In the genomic region with DNA sequence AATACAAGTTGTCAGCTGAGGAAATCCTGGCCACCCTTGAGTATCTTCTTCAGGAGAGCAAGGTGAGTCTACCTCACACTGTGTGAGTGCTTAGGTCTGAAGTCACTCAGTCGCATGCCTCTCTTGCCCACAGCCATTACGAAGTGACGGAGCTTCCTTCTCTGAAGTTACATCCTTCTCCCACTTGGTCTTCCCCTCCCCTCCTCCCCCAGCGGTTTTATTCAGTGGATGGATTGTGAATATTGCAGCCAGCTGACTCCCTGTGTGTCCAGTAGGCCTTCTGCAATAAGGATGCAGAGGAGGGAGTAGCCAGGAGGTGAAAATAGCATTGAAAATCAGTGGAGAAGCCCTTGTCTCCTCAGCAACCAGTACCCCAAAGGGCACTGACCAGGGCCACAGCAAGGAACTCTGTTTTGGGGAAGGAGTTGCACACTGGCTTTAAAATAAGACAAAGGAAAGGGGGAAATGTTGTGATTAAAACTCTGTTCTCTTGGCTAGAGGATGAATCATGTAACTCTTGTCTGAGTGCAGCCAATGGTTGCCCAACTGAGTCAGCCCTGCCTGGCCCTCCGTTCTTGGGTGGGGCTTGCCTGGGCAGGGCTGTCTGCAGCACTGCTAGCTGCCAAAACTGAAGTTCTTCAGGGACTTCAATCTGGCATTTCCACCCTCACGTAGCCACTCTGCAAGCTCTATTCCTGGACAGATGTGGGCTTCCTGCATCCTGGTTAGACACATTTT, we compare ENCODE assay signal across 8 cellular contexts. TPM values are rescaled to one million over a fixed set of nuclear protein-coding genes. Genes with fewer than 3 reads are reported as not detected.
DNase-seq lines count a peak whose midpoint lies in the region; ATAC-seq and TF ChIP-seq lines count a peak whose summit lies in the region.

No MANE protein-coding gene starts in this region.

- H3K36me3 ChIP-seq in prostate gland, result no peaks in the 10 kb centered on the region

- no peaks in the 10 kb centered on the region for H3K27me3 ChIP-seq in prostate gland (replicated peaks; ENCODE audit: insufficient read depth)

- no peak for ATAC-seq in HG02623 (IDR thresholded peaks at IDR 0.05; ENCODE audit: unreplicated experiment)

- TF ChIP-seq POLR2A in prostate gland (IDR thresholded peaks at IDR 0.05), result no peak

- 50% methylated on average over 6 of the region's 6 CpGs for WGBS in prostate gland

- H3K4me3 ChIP-seq in WI38 (ENCODE audit: low read depth, low read length), result peak overlapping the region; percentile 41
- H3K4me3 ChIP-seq in prostate gland, result no peak overlapping the region

- H3K27ac ChIP-seq in epithelial cell of prostate (peak overlapping the region; percentile 100), prostate gland (peak overlapping the region in 1 of 2 donors; percentile 35)

- intact Hi-C loops in prostate gland (cut with DNase I), result no loop called here

- H3K9me3 ChIP-seq in prostate gland, result no peaks in the 10 kb centered on the region

- H3K4me1 ChIP-seq in prostate gland (replicated peaks), result peaks cover 22% of the 10 kb centered on the region

- TF ChIP-seq CTCF in WI38 (IDR thresholded peaks at IDR 0.05; ENCODE audit: low read depth, low read length) (no peak), prostate gland (IDR thresholded peaks at IDR 0.05) (no peak)

- peak; percentile 95 for DNase-seq in HT1080 (ENCODE audit: low read depth)
- peak; percentile 81 for DNase-seq in epithelial cell of prostate (ENCODE audit: low read depth, low spot score)
- peak; percentile 68 for DNase-seq in prostate gland (ENCODE audit: low spot score)
- DNase-seq in Ammon's horn (ENCODE audit: low spot score), result no peak
- no peak for DNase-seq in NCI-H2171 treated with DMSO at 0.1 percent for 48 hours (lab: John Stamatoyannopoulos, UW)
- no peak for DNase-seq in iPS-NIHi7 (ENCODE audit: extremely low spot score)

RNA-seq across cellular contexts. Expression of a gene that starts 4.4 kb away (rescaled TPM):
- total RNA-seq in HT1080 (2014; rRNA removed; shearing (Covaris generic)), result 218 and 367 TPM in 2 replicates
- polyA plus RNA-seq in HT1080 (2015; cell fraction: cytosol; rRNA removed), result 334 and 366 TPM in 2 replicates
- 96.3 and 105 TPM in 2 replicates for polyA plus RNA-seq in HT1080 (2015; cell fraction: nucleus; rRNA removed)
- total RNA-seq in prostate gland, result 10 to 100 TPM; 61.7 to 72.1 TPM

RNA-seq across cellular contexts. Expression of a gene that starts 47.5 kb away (rescaled TPM):
- 301 and 528 TPM in 2 replicates for total RNA-seq in HT1080 (2014; rRNA removed; shearing (Covaris generic))
- polyA plus RNA-seq in HT1080 (2015; cell fraction: cytosol; rRNA removed), result 1,129 and 1,169 TPM in 2 replicates
- polyA plus RNA-seq in HT1080 (2015; cell fraction: nucleus; rRNA removed), result 272 and 345 TPM in 2 replicates
- total RNA-seq in prostate gland, result 100 to 1,000 TPM; 253 to 351 TPM

Comparison
In these comparisons a context has a peak if more than half of its experiments do, and no peak if none do; other contexts are left out.
1. DNase-seq: peak in HT1080 (single experiment), epithelial cell of prostate (single experiment) and prostate gland (single experiment); none in Ammon's horn (single experiment), NCI-H2171 treated with DMSO at 0.1 percent for 48 hours (single experiment) and iPS-NIHi7 (single experiment).